ENCODE assay signal across 8 cellular contexts in genomic region chr2:148645135-148645924, GRCh38. TPM values are rescaled to one million over a fixed set of nuclear protein-coding genes. Genes with fewer than 3 reads are reported as not detected.
DNase-seq lines count a peak whose midpoint lies in the region; TF ChIP-seq lines count a peak whose summit lies in the region.

No MANE protein-coding gene starts in this region.

- H3K4me3 ChIP-seq in SJSA1 (peak overlapping the region; percentile 91), neuron (ENCODE audit: low read length) (peak overlapping the region; percentile 69)

- DNase-seq in GF-D8 (lab: John Stamatoyannopoulos, UW), result peak; percentile 66
- peak; percentile 66 for DNase-seq in HFFc6
- peak; percentile 85 for DNase-seq in MV-4-11 (lab: John Stamatoyannopoulos, UW)
- peak; percentile 89 to 99 for DNase-seq in SJSA1 (ENCODE audit: low read depth in 1 of 2, low spot score in 2 of 2)
- peak; percentile 94 for DNase-seq in activated naive CD4-positive, alpha-beta T cell treated with anti-CD3 and anti-CD28 coated beads for 36 hours
- DNase-seq in foreskin melanocyte, result peak; percentile 92
- DNase-seq in stromal cell of bone marrow (ENCODE audit: low read depth), result peak; percentile 84

- peak overlapping the region; percentile 98 for H3K27ac Mint-ChIP-seq in HFFc6
- H3K27ac Mint-ChIP-seq in activated naive CD4-positive, alpha-beta T cell treated with anti-CD3 and anti-CD28 coated beads for 36 hours, result peak overlapping the region; percentile 97

- H3K4me1 Mint-ChIP-seq in HFFc6 (ENCODE audit: low read depth), result peaks cover 33% of the 10 kb centered on the region
- peaks cover 45% of the 10 kb centered on the region for H3K4me1 Mint-ChIP-seq in activated naive CD4-positive, alpha-beta T cell treated with anti-CD3 and anti-CD28 coated beads for 36 hours (ENCODE audit: low read depth)

- H3K27ac ChIP-seq in SJSA1, result peak overlapping the region; percentile 93

- H3K9me3 ChIP-seq in SJSA1 (replicated peaks) (no peaks in the 10 kb centered on the region), neuron (ENCODE audit: low read length) (no peaks in the 10 kb centered on the region)

- H3K4me1 ChIP-seq in SJSA1 (replicated peaks) (peaks cover 14% of the 10 kb centered on the region), neuron (ENCODE audit: insufficient read depth, low read length) (peaks cover 14% of the 10 kb centered on the region)

- TF ChIP-seq CTCF in HFFc6 (IDR thresholded peaks at IDR 0.05), result peak; percentile 71

- H2AFZ ChIP-seq in neuron (ENCODE audit: low read depth, low read length), result no peak overlapping the region

- peak overlapping the region; percentile 96 for H3K4me3 Mint-ChIP-seq in HFFc6
- H3K4me3 Mint-ChIP-seq in activated naive CD4-positive, alpha-beta T cell treated with anti-CD3 and anti-CD28 coated beads for 36 hours, result peak overlapping the region; percentile 90

- H3K36me3 ChIP-seq in SJSA1 (peaks cover 3% of the 10 kb centered on the region; the same call in 1 of the 2 replicates), neuron (ENCODE audit: insufficient read depth, low read length) (no peaks in the 10 kb centered on the region)

- intact Hi-C loops in activated naive CD4-positive, alpha-beta T cell treated with anti-CD3 and anti-CD28 coated beads for 36 hours (cut with micrococcal nuclease), result loop anchor here (1.0 to 10.0 kb wide), 9 partner anchors 29 to 1351 kb away; partner anchors contain the start of genes ACVR2A, KIF5C and ORC4

- H3K27me3 Mint-ChIP-seq in HFFc6 (ENCODE audit: insufficient read depth), result no peaks in the 10 kb centered on the region; the same call in 1 of the 2 replicates
- H3K27me3 Mint-ChIP-seq in activated naive CD4-positive, alpha-beta T cell treated with anti-CD3 and anti-CD28 coated beads for 36 hours (ENCODE audit: low read depth), result no peaks in the 10 kb centered on the region

- H3K36me3 Mint-ChIP-seq in HFFc6 (ENCODE audit: low read depth), result no peaks in the 10 kb centered on the region
- H3K36me3 Mint-ChIP-seq in activated naive CD4-positive, alpha-beta T cell treated with anti-CD3 and anti-CD28 coated beads for 36 hours (ENCODE audit: low read depth), result peaks cover 2% of the 10 kb centered on the region

- CTCF ChIA-PET in activated naive CD4-positive, alpha-beta T cell treated with anti-CD3 and anti-CD28 coated beads for 36 hours (lab: Charles Lee), result interaction anchor here (1.0 kb wide), 1 partner anchor 16 kb away, joined by 4 read pairs; no protein-coding TSS in a partner anchor

- no peaks in the 10 kb centered on the region; the same call in 1 of the 2 replicates for H3K27me3 ChIP-seq in SJSA1 (replicated peaks)
- H3K27me3 ChIP-seq in neuron (ENCODE audit: insufficient read depth, low read length), result no peaks in the 10 kb centered on the region

- H3K9me3 Mint-ChIP-seq in HFFc6, result no peaks in the 10 kb centered on the region
- H3K9me3 Mint-ChIP-seq in activated naive CD4-positive, alpha-beta T cell treated with anti-CD3 and anti-CD28 coated beads for 36 hours, result no peaks in the 10 kb centered on the region

RNA-seq across cellular contexts. Expression of gene EPC2, which starts 0.8 kb away (rescaled TPM):
- total RNA-seq in HFFc6 (2021; fragmentation: NEBNext Ultra II Directional; extraction: Animal tissue kit (Norgen Biotek cat#: 25700)), result 10 to 100 TPM; 16.6 to 21.3 (median 19.2) TPM
- 16.0 and 19.5 TPM in 2 replicates for total RNA-seq in SJSA1 (2014; rRNA removed; shearing (Covaris generic))
- 10 to 100 TPM; 22.8 to 24.0 TPM for total RNA-seq in activated naive CD4-positive, alpha-beta T cell treated with anti-CD3 and anti-CD28 coated beads for 36 hours

Comparison
In these comparisons a context has a peak if more than half of its experiments do, and no peak if none do; other contexts are left out.
1. Peak in every context shown above with its lines: DNase-seq, H3K4me3 ChIP-seq and H3K27ac ChIP-seq.